In genomic region chr12:116361404-116362223, GRCh38 we compare ENCODE assay signal across 15 cellular contexts.
DNase-seq lines count a peak whose midpoint lies in the region; ATAC-seq and TF ChIP-seq lines count a peak whose summit lies in the region.
"Had no signal": no experiment of that assay in that cellular context is flagged by ENCODE, and none has a peak within 500 bp of the region (broad histone marks: within the 10 kb centered on the region; RNA-seq: fewer than 3 reads in every experiment).

No MANE protein-coding gene starts in this region.

- H3K4me1 ChIP-seq in testis = peaks cover 13% of the 10 kb centered on the region

- H3K27me3 ChIP-seq in testis = no peaks in the 10 kb centered on the region
- H3K27me3 ChIP-seq: dorsolateral prefrontal cortex, tibial nerve had no signal

- no peak overlapping the region for H3K27ac ChIP-seq in testis
- H3K27ac ChIP-seq: tibial nerve had no signal

- 81 to 87% methylated on average over 15 to 19 of the region's 19 CpGs for WGBS in testis, 2 donors

- H3K9me3 ChIP-seq in testis = no peaks in the 10 kb centered on the region
- H3K9me3 ChIP-seq: tibial nerve had no signal

- peak; percentile 94 for DNase-seq in G401 (ENCODE audit: low spot score)
- DNase-seq in NCI-H510A treated with DMSO at 0.1 percent for 48 hours (lab: John Stamatoyannopoulos, UW) = peak; percentile 82
- DNase-seq in myocyte (ENCODE audit: low read depth) = peak; percentile 97
- DNase-seq in testis = no peak
- DNase-seq in ACHN = no peak
- DNase-seq: amygdala, Calu3, HCEC 1CT, immature natural killer cell, NCI-H2227 treated with DMSO at 0.1 percent for 48 hours had no signal

- ATAC-seq in GM21526 (IDR thresholded peaks at IDR 0.05; ENCODE audit: low FRiP score, unreplicated experiment) (peak; percentile 61), HG03378 (IDR thresholded peaks at IDR 0.05; ENCODE audit: unreplicated experiment) (no peak)
- ATAC-seq: Right ventricle myocardium inferior had no signal

- no peak for TF ChIP-seq POLR2A in testis (IDR thresholded peaks at IDR 0.05)

- in situ Hi-C loops in G401 (cut with HindIII; ENCODE audit: low sequenced_read_pairs) = no loop called here
- in situ Hi-C loops in ACHN (cut with HindIII; ENCODE audit: low pct_ligation_motif_present, low pct_unique_long_range_greater_than_20kb, low sequenced_read_pairs) = no loop called here

- intact Hi-C loops in testis (cut with DNase I; ENCODE audit: low total_unique reads) = no loop called here

- H3K36me3 ChIP-seq in testis (ENCODE audit: low read depth, missing control alignments) = no peaks in the 10 kb centered on the region
- H3K36me3 ChIP-seq: tibial nerve had no signal

- H3K4me3 ChIP-seq in testis = no peak overlapping the region
- H3K4me3 ChIP-seq: dorsolateral prefrontal cortex, tibial nerve had no signal

- TF ChIP-seq CTCF in testis (IDR thresholded peaks at IDR 0.05) = no peak

Comparison
In these comparisons a context has a peak if more than half of its experiments do, and no peak if none do; other contexts are left out.
1. DNase-seq: peak in G401 (single experiment), NCI-H510A treated with DMSO at 0.1 percent for 48 hours (single experiment) and myocyte (single experiment); none in testis (single experiment) and ACHN (single experiment).